ENCODE assay signal across 13 cellular contexts in the genomic region with DNA sequence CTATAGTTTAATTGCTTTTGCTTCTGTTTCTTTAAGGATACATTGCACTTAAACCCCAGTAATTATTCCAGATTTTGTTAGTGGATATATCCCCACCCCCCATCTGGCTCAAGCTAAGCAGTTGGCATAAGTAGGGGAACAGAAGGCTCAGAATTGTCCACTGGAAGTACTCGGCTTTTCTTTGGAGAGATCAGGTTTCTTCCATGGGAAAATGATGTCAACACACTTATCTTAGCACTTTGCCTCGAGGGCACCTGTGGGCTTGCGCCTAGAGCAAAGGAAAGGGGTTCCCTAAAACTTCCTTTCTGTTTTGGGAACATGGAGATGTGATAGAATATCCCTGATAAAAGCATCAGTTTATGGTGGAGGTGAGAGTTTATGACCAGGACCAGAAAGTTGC.
A peak's percentile ranks its signal among the peaks of the same experiment; 100 is the strongest.
DNase-seq lines count a peak whose midpoint lies in the region; ATAC-seq and TF ChIP-seq lines count a peak whose summit lies in the region.
"Had no signal": no experiment of that assay in that cellular context is flagged by ENCODE, and none has a peak within 500 bp of the region (broad histone marks: within the 10 kb centered on the region; RNA-seq: fewer than 3 reads in every experiment).

No MANE protein-coding gene starts in this region.

- no peak for ATAC-seq in GM19463 (IDR thresholded peaks at IDR 0.05; ENCODE audit: unreplicated experiment)
- ATAC-seq in GM21723 (IDR thresholded peaks at IDR 0.05; ENCODE audit: unreplicated experiment), result no peak
- ATAC-seq: CD8-positive, alpha-beta T cell; naive thymus-derived CD4-positive, alpha-beta T cell had no signal

- H3K9me3 ChIP-seq in prostate gland, result no peaks in the 10 kb centered on the region
- H3K9me3 ChIP-seq: upper lobe of left lung had no signal

- H3K36me3 ChIP-seq in prostate gland, result no peaks in the 10 kb centered on the region
- H3K36me3 ChIP-seq: upper lobe of left lung had no signal

- 35% methylated on average over 3 of the region's 3 CpGs for WGBS in prostate gland

- DNase-seq in NCI-H2107 treated with DMSO at 0.1 percent for 48 hours (lab: John Stamatoyannopoulos, UW; ENCODE audit: unreplicated experiment), result peak; percentile 40
- DNase-seq in NCI-H2107 (lab: John Stamatoyannopoulos, UW), result no peak
- DNase-seq in NCI-H524 treated with DMSO at 0.1 percent for 48 hours (lab: John Stamatoyannopoulos, UW), result peak; percentile 94
- peak; percentile 38 for DNase-seq in epithelial cell of esophagus (ENCODE audit: low read depth)
- no peak for DNase-seq in substantia nigra (lab: John Stamatoyannopoulos, UW)
- DNase-seq in prostate gland (ENCODE audit: low spot score), result no peak
- DNase-seq: activated effector memory CD4-positive, alpha-beta T cell treated with Interleukin-2 at 50 U/mL for 16 hours; CD8-positive, alpha-beta T cell; left ventricle myocardium superior; naive thymus-derived CD4-positive, alpha-beta T cell had no signal

- H3K27ac ChIP-seq in substantia nigra (ENCODE audit: low read depth, low read length, poor library complexity, severe bottlenecking), result peak overlapping the region; percentile 96
- no peak overlapping the region for H3K27ac ChIP-seq in prostate gland

- TF ChIP-seq POLR2A in prostate gland (IDR thresholded peaks at IDR 0.05), result no peak

- H3K4me3 ChIP-seq in epithelial cell of esophagus (ENCODE audit: low read length), result no peak overlapping the region
- H3K4me3 ChIP-seq in prostate gland, result no peak overlapping the region
- H3K4me3 ChIP-seq: upper lobe of left lung had no signal

- H3K27me3 ChIP-seq in prostate gland (replicated peaks; ENCODE audit: insufficient read depth), result no peaks in the 10 kb centered on the region
- H3K27me3 ChIP-seq: upper lobe of left lung had no signal

- peaks cover 7% of the 10 kb centered on the region for H3K4me1 ChIP-seq in prostate gland (replicated peaks)

- TF ChIP-seq CTCF in epithelial cell of esophagus (IDR thresholded peaks at IDR 0.05; ENCODE audit: insufficient read depth, low read depth, low read length, missing control alignments) (no peak), prostate gland (IDR thresholded peaks at IDR 0.05) (no peak)

- intact Hi-C loops in prostate gland (cut with DNase I), result loop anchor here (5.0 kb wide), 2 partner anchors 68 to 128 kb away; a partner anchor contains a TSS

Comparison
In these comparisons a context has a peak if more than half of its experiments do, and no peak if none do; other contexts are left out.
1. DNase-seq: peak in NCI-H2107 treated with DMSO at 0.1 percent for 48 hours (single experiment), NCI-H524 treated with DMSO at 0.1 percent for 48 hours (single experiment) and epithelial cell of esophagus (single experiment); none in NCI-H2107 (single experiment), substantia nigra (0 of 49) and prostate gland (single experiment).